In the genomic region with DNA sequence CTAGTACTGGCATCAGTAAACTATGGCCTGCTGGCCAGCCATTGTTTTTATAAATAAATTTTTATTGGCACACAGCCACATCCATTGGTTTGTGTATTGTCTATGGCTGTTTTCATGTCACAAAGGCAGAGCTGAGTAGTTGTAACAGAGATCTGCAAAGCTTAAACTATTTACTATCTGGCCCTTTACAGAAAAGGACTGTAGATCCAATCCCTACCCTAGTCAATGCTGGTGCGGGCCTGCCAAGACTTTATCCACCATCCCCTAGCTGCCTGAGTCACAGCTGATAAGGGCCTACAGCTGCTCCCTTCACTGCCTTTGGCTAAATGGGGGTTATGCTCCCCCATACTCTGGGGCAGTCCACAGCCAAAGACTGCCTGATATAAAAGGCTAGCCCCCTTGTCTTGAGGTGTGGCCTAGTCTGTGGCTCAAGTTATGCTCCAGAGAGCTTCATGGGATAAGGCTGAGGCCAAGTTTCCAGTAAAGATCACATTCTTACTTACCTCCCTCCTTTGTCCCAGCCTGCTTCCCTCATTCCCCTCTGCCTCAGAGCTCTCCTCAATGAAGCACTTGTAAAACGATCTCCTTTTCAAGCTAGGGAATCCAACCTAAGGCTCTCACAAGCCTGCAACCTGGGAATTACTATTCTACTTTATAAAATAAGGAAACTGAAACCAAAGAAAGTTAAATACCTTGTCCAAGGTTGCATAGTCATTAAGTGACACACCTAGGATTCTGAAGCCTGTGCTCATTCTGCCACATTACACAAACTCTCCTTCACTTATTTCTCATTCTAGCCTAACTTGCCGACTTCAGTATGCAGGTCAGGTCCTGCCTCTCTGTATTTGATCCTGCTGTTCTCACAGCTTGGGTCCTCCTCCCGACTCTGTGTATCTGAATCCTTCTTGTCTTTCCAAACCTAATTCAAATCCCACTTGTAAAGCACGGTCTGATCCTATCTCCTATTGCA, we compare ENCODE assay signal across 17 cellular contexts. TPM values are rescaled to one million over a fixed set of nuclear protein-coding genes. Genes with fewer than 3 reads are reported as not detected.
DNase-seq lines count a peak whose midpoint lies in the region; ATAC-seq and TF ChIP-seq lines count a peak whose summit lies in the region.
"Had no signal": no experiment of that assay in that cellular context is flagged by ENCODE, and none has a peak within 500 bp of the region (broad histone marks: within the 10 kb centered on the region; RNA-seq: fewer than 3 reads in every experiment).

No MANE protein-coding gene starts in this region.

- H3K27me3 ChIP-seq in thymus (ENCODE audit: control insufficient read depth, insufficient read depth): no peaks in the 10 kb centered on the region

- no peaks in the 10 kb centered on the region for H3K4me1 ChIP-seq in thymus (ENCODE audit: control insufficient read depth, insufficient read depth, low read length)

- no peaks in the 10 kb centered on the region for H3K9me3 ChIP-seq in thymus (ENCODE audit: control insufficient read depth)

- H3K27ac ChIP-seq in thymus (ENCODE audit: low read depth): peak overlapping the region; percentile 52
- H3K27ac ChIP-seq: SK-N-MC had no signal

- DNase-seq in NCI-H226 (peak; percentile 89), dermis microvascular lymphatic vessel endothelial cell (ENCODE audit: low read depth in 2 of 2) (peak; percentile 32 to 74), iris pigment epithelial cell (ENCODE audit: low read depth) (peak; percentile 34), NCI-H82 (lab: John Stamatoyannopoulos, UW) (no peak)
- DNase-seq: CD4-positive, CD25-positive, alpha-beta regulatory T cell; NCI-H1105 treated with DMSO at 0.1 percent for 48 hours; NCI-H774; stimulated activated CD4-positive, alpha-beta T cell treated with anti-CD3 and anti-CD28 coated beads, Interleukin-1b, Interleukin-23, amount 100 ng/mL, for 48 hours had no signal

- no peak overlapping the region for H3K4me3 ChIP-seq in thymus (ENCODE audit: low read length)
- H3K4me3 ChIP-seq: SK-N-MC had no signal

- WGBS in thymus: 85% methylated on average over 5 of the region's 5 CpGs

- ATAC-seq in HG03097 (IDR thresholded peaks at IDR 0.05; ENCODE audit: low FRiP score, unreplicated experiment): no peak
- no peak for ATAC-seq in SK-N-SH treated with all-trans-retinoic acid at 6 μM for 48 hours
- ATAC-seq in GM19395 (IDR thresholded peaks at IDR 0.05; ENCODE audit: unreplicated experiment): no peak
- ATAC-seq: stimulated activated effector memory CD8-positive, alpha-beta T cell treated with anti-CD3 and anti-CD28 coated beads, Interleukin-12 subunit alpha, Interleukin-12 subunit beta, amount 100 ng/mL, for 72 hours had no signal

- H3K36me3 ChIP-seq in thymus (ENCODE audit: control insufficient read depth, insufficient read depth): no peaks in the 10 kb centered on the region

TF ChIP-seq in SK-N-SH treated with all-trans-retinoic acid at 6 μM for 48 hours, 23 proteins besides CTCF, POLR2A, EP300 and RAD21:
- TF ChIP-seq ZFP3 (CRISPR knock-in tag; IDR thresholded peaks at IDR 0.05): no peak
- no peak for TF ChIP-seq ZC3H10 (CRISPR knock-in tag; IDR thresholded peaks at IDR 0.05)
- TF ChIP-seq ZFP30 (CRISPR knock-in tag; IDR thresholded peaks at IDR 0.05): no peak
- TF ChIP-seq, protein P1, sequence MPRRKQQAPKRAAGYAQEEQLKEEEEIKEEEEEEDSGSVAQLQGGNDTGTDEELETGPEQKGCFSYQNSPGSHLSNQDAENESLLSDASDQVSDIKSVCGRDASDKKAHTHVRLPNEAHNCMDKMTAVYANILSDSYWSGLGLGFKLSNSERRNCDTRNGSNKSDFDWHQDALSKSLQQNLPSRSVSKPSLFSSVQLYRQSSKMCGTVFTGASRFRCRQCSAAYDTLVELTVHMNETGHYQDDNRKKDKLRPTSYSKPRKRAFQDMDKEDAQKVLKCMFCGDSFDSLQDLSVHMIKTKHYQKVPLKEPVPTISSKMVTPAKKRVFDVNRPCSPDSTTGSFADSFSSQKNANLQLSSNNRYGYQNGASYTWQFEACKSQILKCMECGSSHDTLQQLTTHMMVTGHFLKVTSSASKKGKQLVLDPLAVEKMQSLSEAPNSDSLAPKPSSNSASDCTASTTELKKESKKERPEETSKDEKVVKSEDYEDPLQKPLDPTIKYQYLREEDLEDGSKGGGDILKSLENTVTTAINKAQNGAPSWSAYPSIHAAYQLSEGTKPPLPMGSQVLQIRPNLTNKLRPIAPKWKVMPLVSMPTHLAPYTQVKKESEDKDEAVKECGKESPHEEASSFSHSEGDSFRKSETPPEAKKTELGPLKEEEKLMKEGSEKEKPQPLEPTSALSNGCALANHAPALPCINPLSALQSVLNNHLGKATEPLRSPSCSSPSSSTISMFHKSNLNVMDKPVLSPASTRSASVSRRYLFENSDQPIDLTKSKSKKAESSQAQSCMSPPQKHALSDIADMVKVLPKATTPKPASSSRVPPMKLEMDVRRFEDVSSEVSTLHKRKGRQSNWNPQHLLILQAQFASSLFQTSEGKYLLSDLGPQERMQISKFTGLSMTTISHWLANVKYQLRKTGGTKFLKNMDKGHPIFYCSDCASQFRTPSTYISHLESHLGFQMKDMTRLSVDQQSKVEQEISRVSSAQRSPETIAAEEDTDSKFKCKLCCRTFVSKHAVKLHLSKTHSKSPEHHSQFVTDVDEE (CRISPR knock-in tag; IDR thresholded peaks at IDR 0.05): no peak

RNA-seq across cellular contexts. Expression of a gene that starts 20.7 kb away (rescaled TPM):
- total RNA-seq in dermis microvascular lymphatic vessel endothelial cell: not detected in 2 replicates
- 1.4 TPM for polyA plus RNA-seq in thymus
- total RNA-seq: CD4-positive, CD25-positive, alpha-beta regulatory T cell; HT-29; kidney epithelial cell; osteoblast had no signal
- polyA plus RNA-seq: CD4-positive, CD25-positive, alpha-beta regulatory T cell had no signal
